10 cellular contexts compared by ENCODE assay signal in the genomic region with DNA sequence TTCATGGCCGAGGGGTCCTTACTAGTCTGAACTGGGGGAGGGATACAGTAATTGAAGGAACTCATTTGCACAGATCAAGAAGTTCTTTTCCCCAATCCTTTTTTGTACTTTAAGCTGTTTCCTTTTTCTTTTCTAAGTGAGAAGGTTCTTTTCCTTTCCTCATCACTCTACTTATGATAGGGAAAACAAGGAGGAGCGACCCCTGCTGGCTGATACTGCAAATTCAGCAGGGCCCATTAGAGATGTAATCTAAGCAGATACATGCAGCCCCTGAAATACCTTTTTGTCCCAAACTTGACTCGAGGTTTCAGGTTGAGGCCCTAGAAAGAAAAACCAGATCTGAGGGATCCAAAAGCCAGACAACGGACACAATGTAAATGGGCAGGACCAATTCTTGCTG.
DNase-seq lines count a peak whose midpoint lies in the region; ATAC-seq and TF ChIP-seq lines count a peak whose summit lies in the region.
"Had no signal": no experiment of that assay in that cellular context is flagged by ENCODE, and none has a peak within 500 bp of the region (broad histone marks: within the 10 kb centered on the region; RNA-seq: fewer than 3 reads in every experiment).

No MANE protein-coding gene starts in this region.

- H3K27me3 Mint-ChIP-seq in stimulated activated naive CD8-positive, alpha-beta T cell treated with anti-CD3 and anti-CD28 coated beads, Interleukin-15, amount 100 ng/mL, for 72 hours, result no peaks in the 10 kb centered on the region

- no peak overlapping the region for H3K4me3 Mint-ChIP-seq in stimulated activated naive CD8-positive, alpha-beta T cell treated with anti-CD3 and anti-CD28 coated beads, Interleukin-15, amount 100 ng/mL, for 72 hours

- intact Hi-C loops in left cardiac atrium (cut with DNase I) (no loop called here), posterior cingulate gyrus (cut with DNase I) (no loop called here)

- no peaks in the 10 kb centered on the region for H3K4me1 Mint-ChIP-seq in stimulated activated naive CD8-positive, alpha-beta T cell treated with anti-CD3 and anti-CD28 coated beads, Interleukin-15, amount 100 ng/mL, for 72 hours

- TF ChIP-seq CTCF in LNCAP (IDR thresholded peaks at IDR 0.05), result peak; percentile 44; the same call in 1 of the 2 replicates

- no peak overlapping the region for H3K27ac Mint-ChIP-seq in stimulated activated naive CD8-positive, alpha-beta T cell treated with anti-CD3 and anti-CD28 coated beads, Interleukin-15, amount 100 ng/mL, for 72 hours

- peak; percentile 26 for DNase-seq in stimulated activated naive CD8-positive, alpha-beta T cell treated with anti-CD3 and anti-CD28 coated beads, Interleukin-15, Interleukin-2, amounts not matched to agents 100 U/mL and 50 U/mL, for 24 hours
- no peak for DNase-seq in stimulated activated naive CD8-positive, alpha-beta T cell treated with anti-CD3 and anti-CD28 coated beads, Interleukin-15, amount 100 ng/mL, for 72 hours
- DNase-seq in dermis blood vessel endothelial cell (peak; percentile 3), left cardiac atrium (no peak), T-helper 9 cell (no peak), posterior cingulate gyrus (no peak)
- no peak for DNase-seq in NK-92 treated with Interleukin-12 subunit alpha and Interleukin-12 subunit beta, amount 100 ng/mL, for 24 hours (lab: John Stamatoyannopoulos, UW)

- H3K9me3 Mint-ChIP-seq in stimulated activated naive CD8-positive, alpha-beta T cell treated with anti-CD3 and anti-CD28 coated beads, Interleukin-15, amount 100 ng/mL, for 72 hours, result peaks cover 0 to 9% of the 10 kb centered on the region in 2 donors

- no peak for ATAC-seq in stimulated activated naive CD8-positive, alpha-beta T cell treated with anti-CD3 and anti-CD28 coated beads, Interleukin-15, Interleukin-2, amounts not matched to agents 100 U/mL and 50 U/mL, for 24 hours
- no peak for ATAC-seq in stimulated activated naive CD8-positive, alpha-beta T cell treated with anti-CD3 and anti-CD28 coated beads, Interleukin-15, amount 100 ng/mL, for 72 hours
- ATAC-seq in left cardiac atrium, result no peak
- ATAC-seq: esophagus mucosa, Right ventricle myocardium inferior had no signal

Comparison
In these comparisons a context has a peak if more than half of its experiments do, and no peak if none do; other contexts are left out.
1. DNase-seq: peak in stimulated activated naive CD8-positive, alpha-beta T cell treated with anti-CD3 and anti-CD28 coated beads, Interleukin-15, Interleukin-2, amounts not matched to agents 100 U/mL and 50 U/mL, for 24 hours (single experiment) and dermis blood vessel endothelial cell (single experiment); none in stimulated activated naive CD8-positive, alpha-beta T cell treated with anti-CD3 and anti-CD28 coated beads, Interleukin-15, amount 100 ng/mL, for 72 hours (0 of 2), left cardiac atrium (single experiment), NK-92 treated with Interleukin-12 subunit alpha and Interleukin-12 subunit beta, amount 100 ng/mL, for 24 hours (single experiment), T-helper 9 cell (single experiment) and posterior cingulate gyrus (0 of 10).